ENCODE assay signal across 18 cellular contexts in the genomic region with DNA sequence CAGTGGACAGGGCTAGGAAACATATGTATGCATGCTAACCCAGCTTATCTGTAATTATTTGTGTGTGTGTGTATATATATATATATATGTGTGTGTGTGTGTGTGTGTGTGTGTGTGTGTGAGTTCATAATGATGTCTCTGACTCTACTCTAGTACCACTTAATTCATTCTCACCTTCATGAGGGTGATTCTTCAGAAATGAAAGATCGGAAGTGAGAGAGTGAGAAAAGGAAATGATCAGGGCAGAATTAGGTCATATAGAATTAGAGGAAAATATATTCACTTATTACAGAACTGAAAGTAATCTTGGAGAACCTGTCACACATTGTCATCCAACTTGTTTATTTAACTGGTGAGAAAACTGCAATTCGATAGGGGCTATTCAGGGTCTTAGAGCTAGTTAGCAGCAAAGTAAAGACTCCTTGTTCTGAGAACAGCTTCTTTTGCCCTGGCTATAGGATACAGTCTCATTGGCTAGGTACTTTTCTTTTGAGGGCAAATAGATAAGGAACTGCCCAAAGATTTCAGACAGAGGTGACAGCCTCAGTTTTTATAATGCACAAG. TPM values are rescaled to one million over a fixed set of nuclear protein-coding genes. Genes with fewer than 3 reads are reported as not detected.
DNase-seq lines count a peak whose midpoint lies in the region; ATAC-seq and TF ChIP-seq lines count a peak whose summit lies in the region.
"Had no signal": no experiment of that assay in that cellular context is flagged by ENCODE, and none has a peak within 500 bp of the region (broad histone marks: within the 10 kb centered on the region; RNA-seq: fewer than 3 reads in every experiment).

No MANE protein-coding gene starts in this region.

- H3K27me3 Mint-ChIP-seq in naive thymus-derived CD4-positive, alpha-beta T cell, result peaks cover 0 to 17% (median 6%) of the 10 kb centered on the region in 5 donors

- in situ Hi-C loops in GM13976 (cut with MboI; ENCODE audit: low sequenced_read_pairs, unreplicated experiment), result no loop called here
- in situ Hi-C loops in G401 (cut with HindIII; ENCODE audit: low sequenced_read_pairs), result no loop called here

- DNase-seq in GM13976 (ENCODE audit: low spot score) (peak; percentile 30), NCI-H69 (lab: John Stamatoyannopoulos, UW) (peak; percentile 9), G401 (ENCODE audit: low spot score) (no peak), GM10266 (ENCODE audit: extremely low spot score) (no peak), LoVo (ENCODE audit: low spot score) (no peak)
- no peak for DNase-seq in naive thymus-derived CD4-positive, alpha-beta T cell
- DNase-seq: COR-L47, DMS153, H9, KBM-7, NCI-H1417 treated with DMSO at 0.1 percent for 48 hours, NCI-H2029, NCI-H524 had no signal

- CTCF ChIA-PET in naive thymus-derived CD4-positive, alpha-beta T cell (lab: Charles Lee), result interaction anchor here (0.8 kb wide), 1 partner anchor 149 kb away, joined by 3 read pairs; no protein-coding TSS in a partner anchor

- no peaks in the 10 kb centered on the region for H3K4me1 ChIP-seq in naive thymus-derived CD4-positive, alpha-beta T cell (ENCODE audit: control insufficient read depth in 2 of 2, insufficient read depth in 2 of 2, low read length in 2 of 2)

- peak; percentile 72 for ATAC-seq in GM19351 (IDR thresholded peaks at IDR 0.05; ENCODE audit: unreplicated experiment)
- ATAC-seq in naive thymus-derived CD4-positive, alpha-beta T cell, result peak; percentile 26
- ATAC-seq in HG03439 (IDR thresholded peaks at IDR 0.05; ENCODE audit: unreplicated experiment), result no peak

- H3K4me1 Mint-ChIP-seq in naive thymus-derived CD4-positive, alpha-beta T cell, result no peaks in the 10 kb centered on the region

- H3K9me3 Mint-ChIP-seq in naive thymus-derived CD4-positive, alpha-beta T cell, result peaks cover 0 to 2% (median 0%) of the 10 kb centered on the region in 11 donors

- H3K36me3 Mint-ChIP-seq in naive thymus-derived CD4-positive, alpha-beta T cell, result peaks cover 0 to 3% (median 0%) of the 10 kb centered on the region in 5 donors
- H3K36me3 Mint-ChIP-seq: CD14-positive monocyte had no signal

- no peaks in the 10 kb centered on the region for H3K27me3 ChIP-seq in naive thymus-derived CD4-positive, alpha-beta T cell (ENCODE audit: control insufficient read depth in 2 of 2, insufficient read depth in 2 of 2, low read length in 2 of 2)
- H3K27me3 ChIP-seq: SJCRH30 had no signal

- H3K27ac Mint-ChIP-seq in naive thymus-derived CD4-positive, alpha-beta T cell, result no peak overlapping the region
- H3K27ac Mint-ChIP-seq: CD14-positive monocyte, H9 had no signal

- POLR2A ChIA-PET in naive thymus-derived CD4-positive, alpha-beta T cell (lab: Charles Lee), result no interaction called here

- intact Hi-C loops in naive thymus-derived CD4-positive, alpha-beta T cell (cut with micrococcal nuclease), result loop anchor here (5.0 to 10.0 kb wide), 4 partner anchors 232 to 1124 kb away; a partner anchor contains a TSS

- no peaks in the 10 kb centered on the region for H3K9me3 ChIP-seq in naive thymus-derived CD4-positive, alpha-beta T cell (ENCODE audit: control insufficient read depth in 2 of 3, low read length in 3 of 3)
- H3K9me3 ChIP-seq: SJCRH30 had no signal

- TF ChIP-seq CTCF in GM13976 (IDR thresholded peaks at IDR 0.05; ENCODE audit: borderline replicate concordance, control extremely low read depth, extremely low read depth, insufficient read depth, missing control alignments) (no peak), GM10266 (IDR thresholded peaks at IDR 0.05; ENCODE audit: control insufficient read depth, insufficient read depth, low read depth, missing control alignments) (no peak)

- H3K4me3 ChIP-seq in naive thymus-derived CD4-positive, alpha-beta T cell (ENCODE audit: low read length), result no peak overlapping the region
- H3K4me3 ChIP-seq: SJCRH30 had no signal

- H3K36me3 ChIP-seq in naive thymus-derived CD4-positive, alpha-beta T cell (ENCODE audit: control insufficient read depth in 2 of 3, insufficient read depth in 3 of 3, low read length in 3 of 3), result no peaks in the 10 kb centered on the region
- H3K36me3 ChIP-seq: SJCRH30 had no signal

- no peak overlapping the region for H3K4me3 Mint-ChIP-seq in naive thymus-derived CD4-positive, alpha-beta T cell
- H3K4me3 Mint-ChIP-seq: CD14-positive monocyte, H9 had no signal

- no peak overlapping the region for H3K27ac ChIP-seq in naive thymus-derived CD4-positive, alpha-beta T cell (ENCODE audit: low read depth, low read length)
- H3K27ac ChIP-seq: RWPE1, SJCRH30 had no signal

RNA-seq across cellular contexts. Expression of a gene that starts 58.8 kb away (rescaled TPM):
- 1 to 10 TPM in 3 of 5 experiments, under 1 TPM in 2; 0.75 to 1.7 (median 1.0) TPM for total RNA-seq in naive thymus-derived CD4-positive, alpha-beta T cell
- polyA plus RNA-seq in naive thymus-derived CD4-positive, alpha-beta T cell, result not detected
- total RNA-seq in G401 (2014; rRNA removed; shearing (Covaris generic)), result 0.07 TPM in 1 of 2 replicates, not detected in the other
- polyA plus RNA-seq: CD14-positive monocyte had no signal

Comparison
In these comparisons a context has a peak if more than half of its experiments do, and no peak if none do; other contexts are left out.
1. DNase-seq: peak in GM13976 (single experiment) and NCI-H69 (single experiment); none in naive thymus-derived CD4-positive, alpha-beta T cell (0 of 9), G401 (single experiment), GM10266 (single experiment) and LoVo (single experiment).